Comparison of ENCODE assay signal across 8 cellular contexts in the genomic region with DNA sequence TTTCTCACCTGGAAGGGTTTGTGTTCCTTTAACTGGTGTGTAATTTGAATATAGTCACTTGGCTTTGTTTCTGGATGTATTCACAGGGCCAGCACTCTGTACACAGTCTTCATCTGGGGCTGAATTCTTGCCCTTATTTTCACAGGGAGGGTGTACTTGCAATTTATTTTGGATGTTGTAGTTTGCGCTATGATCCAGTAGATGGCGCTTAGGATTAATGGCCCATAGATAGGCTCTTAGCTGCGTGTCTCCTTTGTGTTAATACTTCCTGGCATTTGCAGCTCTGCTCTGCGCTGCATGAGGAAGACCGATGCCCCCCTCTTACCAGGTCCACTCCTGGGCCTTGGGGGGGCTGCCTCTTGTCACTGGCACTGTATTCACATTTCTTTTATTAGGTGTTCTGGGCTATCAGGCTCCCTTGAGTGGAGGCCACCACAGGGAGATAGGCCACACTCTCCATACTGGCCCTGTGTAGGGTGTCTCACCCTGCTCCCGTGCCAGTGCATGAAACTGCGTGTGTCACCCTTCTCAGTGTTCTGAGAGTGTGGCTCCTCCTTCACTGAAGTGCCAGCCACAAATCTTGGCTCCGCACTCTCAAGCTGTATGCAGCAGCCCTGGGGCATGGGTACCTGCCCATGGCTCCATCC.
DNase-seq lines count a peak whose midpoint lies in the region; ATAC-seq and TF ChIP-seq lines count a peak whose summit lies in the region.

No MANE protein-coding gene starts in this region.

- peak; percentile 3 for DNase-seq in stimulated activated CD4-positive, alpha-beta T cell treated with anti-CD3 and anti-CD28 coated beads, Interleukin-4, amount 100 ng/mL, for 24 hours
- no peak for DNase-seq in stimulated activated CD4-positive, alpha-beta T cell treated with anti-CD3 and anti-CD28 coated beads, Interleukin-2, amount 100 ng/mL, for 24 hours
- peak; percentile 57 for DNase-seq in HT1080 (ENCODE audit: low read depth)
- DNase-seq in globus pallidus (ENCODE audit: low spot score) = peak; percentile 13
- DNase-seq in stimulated activated CD8-positive, alpha-beta memory T cell treated with anti-CD3 and anti-CD28 coated beads, Interleukin-4, amount 100 ng/mL, for 48 hours = peak; percentile 19
- DNase-seq in occipital lobe (lab: John Stamatoyannopoulos, UW) = no peak

- ATAC-seq in GM21529 (IDR thresholded peaks at IDR 0.05; ENCODE audit: unreplicated experiment) = peak; percentile 92
- ATAC-seq in SK-N-SH treated with all-trans-retinoic acid at 6 μM for 48 hours = peak; percentile 89

TF ChIP-seq in SK-N-SH treated with all-trans-retinoic acid at 6 μM for 48 hours, 23 proteins besides CTCF, POLR2A, EP300 and RAD21:
- no peak for TF ChIP-seq ZFP3 (CRISPR knock-in tag; IDR thresholded peaks at IDR 0.05)
- no peak for TF ChIP-seq ZNF8 (CRISPR knock-in tag; IDR thresholded peaks at IDR 0.05)
- TF ChIP-seq RARB (CRISPR knock-in tag; IDR thresholded peaks at IDR 0.05) = no peak
- no peak for TF ChIP-seq TOX (CRISPR knock-in tag; IDR thresholded peaks at IDR 0.05; ENCODE audit: borderline replicate concordance)

Comparison
In these comparisons a context has a peak if more than half of its experiments do, and no peak if none do; other contexts are left out.
1. DNase-seq: peak in stimulated activated CD4-positive, alpha-beta T cell treated with anti-CD3 and anti-CD28 coated beads, Interleukin-4, amount 100 ng/mL, for 24 hours (single experiment), HT1080 (single experiment), globus pallidus (single experiment) and stimulated activated CD8-positive, alpha-beta memory T cell treated with anti-CD3 and anti-CD28 coated beads, Interleukin-4, amount 100 ng/mL, for 48 hours (single experiment); none in stimulated activated CD4-positive, alpha-beta T cell treated with anti-CD3 and anti-CD28 coated beads, Interleukin-2, amount 100 ng/mL, for 24 hours (0 of 2) and occipital lobe (single experiment).